ENCODE assay signal across 12 cellular contexts in the genomic region with DNA sequence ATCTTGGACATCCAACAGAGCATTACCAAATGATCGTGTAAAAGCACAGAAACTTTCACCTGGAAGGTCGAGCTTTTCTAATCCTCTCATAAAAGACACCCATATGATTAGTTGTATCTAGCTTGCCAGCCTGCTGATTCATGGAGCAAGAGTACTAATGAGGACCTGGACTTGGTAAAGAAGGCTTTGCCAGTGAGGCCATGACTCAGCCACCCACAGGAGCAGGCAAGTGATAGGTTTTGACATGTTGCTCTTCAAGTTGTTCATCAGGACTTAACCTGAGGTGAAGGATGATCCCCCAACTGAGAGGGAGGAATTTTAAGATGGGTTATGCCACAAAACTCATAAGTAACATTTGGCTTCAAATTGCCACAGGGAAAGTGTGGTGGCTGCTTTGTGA. TPM values are rescaled to one million over a fixed set of nuclear protein-coding genes. Genes with fewer than 3 reads are reported as not detected.
DNase-seq lines count a peak whose midpoint lies in the region; ATAC-seq and TF ChIP-seq lines count a peak whose summit lies in the region.
"Had no signal": no experiment of that assay in that cellular context is flagged by ENCODE, and none has a peak within 500 bp of the region (broad histone marks: within the 10 kb centered on the region; RNA-seq: fewer than 3 reads in every experiment).

No MANE protein-coding gene starts in this region.

- no peak overlapping the region for H2BK12ac ChIP-seq in mesenchymal stem cell (ENCODE audit: low read length in 2 of 2)

- no peak overlapping the region for H4K8ac ChIP-seq in mesenchymal stem cell (ENCODE audit: low read length)

- H3K27ac ChIP-seq in mammary epithelial cell (ENCODE audit: insufficient read depth, low read depth, low read length): peak overlapping the region; percentile 81
- peak overlapping the region; percentile 74 for H3K27ac ChIP-seq in mesenchymal stem cell (ENCODE audit: low read length, poor library complexity, severe bottlenecking)
- no peak overlapping the region for H3K27ac ChIP-seq in upper lobe of right lung

- H3K27me3 Mint-ChIP-seq in activated T-helper 17 cell treated with anti-CD3 and anti-CD28 coated beads, Interleukin-2, amount 50 U/mL, for 72 hours: no peaks in the 10 kb centered on the region
- H3K27me3 Mint-ChIP-seq: activated CD4-positive, alpha-beta memory T cell treated with anti-CD3 and anti-CD28 coated beads, Interleukin-2, amount 10 ng/mL, durations not matched to agents 7 days and 5 days; activated naive CD4-positive, alpha-beta T cell treated with anti-CD3 and anti-CD28 coated beads, Interleukin-2, amount 50 U/mL, for 24 hours had no signal

- H3K36me3 ChIP-seq in MG63 (no peaks in the 10 kb centered on the region), mammary epithelial cell (ENCODE audit: insufficient read depth, low read length) (no peaks in the 10 kb centered on the region), mesenchymal stem cell (ENCODE audit: control insufficient read depth in 1 of 2, insufficient read depth in 2 of 2, low read depth in 1 of 2, low read length in 2 of 2) (no peaks in the 10 kb centered on the region), upper lobe of right lung (no peaks in the 10 kb centered on the region)

- H3K4me1 ChIP-seq in mammary epithelial cell (ENCODE audit: insufficient read depth, low read length) (peaks cover 24% of the 10 kb centered on the region), mesenchymal stem cell (ENCODE audit: control insufficient read depth, insufficient read depth, low read depth, low read length) (peaks cover 1% of the 10 kb centered on the region), upper lobe of right lung (no peaks in the 10 kb centered on the region)

- no peak overlapping the region for H2AK5ac ChIP-seq in mesenchymal stem cell (ENCODE audit: low read length, severe bottlenecking)

- BruUV-seq in mammary epithelial cell (replicated peaks; lab: Mats Ljungman, UMichigan): no TSS peak

- DNase-seq in COLO829 (ENCODE audit: low spot score) (peak; percentile 28), MG63 (peak; percentile 88), mammary epithelial cell (peak; percentile 97), mesenchymal stem cell (peak; percentile 44), upper lobe of right lung (no peak)
- DNase-seq: activated CD4-positive, alpha-beta memory T cell treated with anti-CD3 and anti-CD28 coated beads, Interleukin-2, amount 10 ng/mL, durations not matched to agents 7 days and 5 days; right cardiac atrium had no signal

- H2BK15ac ChIP-seq in mesenchymal stem cell (ENCODE audit: low read depth, poor library complexity, severe bottlenecking): no peak overlapping the region

- no peaks in the 10 kb centered on the region for H3K79me2 ChIP-seq in mammary epithelial cell (ENCODE audit: insufficient read depth, low read length)

- peak overlapping the region; percentile 86 for H3K4me2 ChIP-seq in mammary epithelial cell (ENCODE audit: insufficient read depth, low read depth, low read length)
- no peak overlapping the region for H3K4me2 ChIP-seq in mesenchymal stem cell (ENCODE audit: low read length, poor library complexity, severe bottlenecking)

- no peak overlapping the region for H2BK5ac ChIP-seq in mesenchymal stem cell (ENCODE audit: low read depth, low read length, poor library complexity, severe bottlenecking)

- H3K36me3 Mint-ChIP-seq in activated T-helper 17 cell treated with anti-CD3 and anti-CD28 coated beads, Interleukin-2, amount 50 U/mL, for 72 hours (ENCODE audit: low read depth): no peaks in the 10 kb centered on the region

- no peaks in the 10 kb centered on the region for H4K20me1 ChIP-seq in mammary epithelial cell (ENCODE audit: insufficient read depth, low read length)

- no peak for TF ChIP-seq CTCF in mammary epithelial cell (conservative IDR thresholded peaks at IDR 0.05 in 1 of 2, IDR thresholded peaks at IDR 0.05 in 1 of 2; ENCODE audit: extremely low read depth in 1 of 2, insufficient read depth in 1 of 2, low read depth in 1 of 2, low read length in 2 of 2)
- no peak for TF ChIP-seq CTCF in upper lobe of right lung (IDR thresholded peaks at IDR 0.05)

- H3K4me3 ChIP-seq in MG63: no peak overlapping the region
- peak overlapping the region in 2 of 3 experiments; percentile 28 to 30 for H3K4me3 ChIP-seq in mammary epithelial cell (replicated peaks in 1 of 3; ENCODE audit: insufficient read depth in 1 of 3, low read depth in 2 of 3, low read length in 3 of 3)
- no peak overlapping the region for H3K4me3 ChIP-seq in mesenchymal stem cell (ENCODE audit: insufficient read depth in 1 of 2, low read depth in 1 of 2, low read length in 2 of 2)
- no peak overlapping the region for H3K4me3 ChIP-seq in upper lobe of right lung

- WGBS in mammary epithelial cell (ENCODE audit: low coverage, missing lambda C conversion rate): 0% methylated on average over 2 of the region's 2 CpGs
- 61% methylated on average over 2 of the region's 2 CpGs for WGBS in mesenchymal stem cell

- no peak overlapping the region for H3K27ac Mint-ChIP-seq in activated T-helper 17 cell treated with anti-CD3 and anti-CD28 coated beads, Interleukin-2, amount 50 U/mL, for 72 hours
- H3K27ac Mint-ChIP-seq: activated CD4-positive, alpha-beta memory T cell treated with anti-CD3 and anti-CD28 coated beads, Interleukin-2, amount 10 ng/mL, durations not matched to agents 7 days and 5 days; activated naive CD4-positive, alpha-beta T cell treated with anti-CD3 and anti-CD28 coated beads, Interleukin-2, amount 50 U/mL, for 24 hours had no signal

- in situ Hi-C loops in mammary epithelial cell (cut with MboI; ENCODE audit: low sequenced_read_pairs in 2 of 2): no loop called here

- H3K9me3 ChIP-seq in MG63 (no peaks in the 10 kb centered on the region), mammary epithelial cell (replicated peaks; ENCODE audit: insufficient read depth, low read length) (no peaks in the 10 kb centered on the region), mesenchymal stem cell (ENCODE audit: control insufficient read depth, low read length) (no peaks in the 10 kb centered on the region), upper lobe of right lung (no peaks in the 10 kb centered on the region)

- no peaks in the 10 kb centered on the region for H3K9me3 Mint-ChIP-seq in activated T-helper 17 cell treated with anti-CD3 and anti-CD28 coated beads, Interleukin-2, amount 50 U/mL, for 72 hours
- H3K9me3 Mint-ChIP-seq: activated CD4-positive, alpha-beta memory T cell treated with anti-CD3 and anti-CD28 coated beads, Interleukin-2, amount 10 ng/mL, durations not matched to agents 7 days and 5 days; activated naive CD4-positive, alpha-beta T cell treated with anti-CD3 and anti-CD28 coated beads, Interleukin-2, amount 50 U/mL, for 24 hours had no signal

- no peak overlapping the region for H3K18ac ChIP-seq in mesenchymal stem cell (ENCODE audit: low read depth in 1 of 2, low read length in 2 of 2)

- intact Hi-C loops in mammary epithelial cell (cut with micrococcal nuclease) (loop anchor here (1.0 kb wide), 2 partner anchors 15 to 25 kb away; a partner anchor contains a TSS), upper lobe of right lung (cut with DNase I) (no loop called here)

- no peak overlapping the region for H2BK120ac ChIP-seq in mesenchymal stem cell (ENCODE audit: low read depth, low read length)

- dilution Hi-C loops in mammary epithelial cell (cut with HindIII; ENCODE audit: low sequenced_read_pairs): no loop called here

- no peak overlapping the region for H4K91ac ChIP-seq in mesenchymal stem cell (ENCODE audit: low read length)

- no peak overlapping the region for H3K23ac ChIP-seq in mesenchymal stem cell (ENCODE audit: low read length in 2 of 2)

- H3K79me1 ChIP-seq in mesenchymal stem cell (replicated peaks; ENCODE audit: low read length, poor library complexity, severe bottlenecking): no peaks in the 10 kb centered on the region

- CTCF ChIA-PET in mammary epithelial cell (lab: Charles Lee; ENCODE audit: low non-redundant PET): interaction anchor here (0.6 kb wide), 1 partner anchor 1207 kb away, joined by 5 read pairs; no protein-coding TSS in a partner anchor

- peak overlapping the region; percentile 50 for H3K9ac ChIP-seq in mammary epithelial cell (ENCODE audit: insufficient read depth, low read length)
- no peak overlapping the region for H3K9ac ChIP-seq in mesenchymal stem cell (ENCODE audit: low read length)

- no peaks in the 10 kb centered on the region for H3K27me3 ChIP-seq in MG63
- no peaks in the 10 kb centered on the region for H3K27me3 ChIP-seq in mammary epithelial cell (ENCODE audit: insufficient read depth, low read length)
- H3K27me3 ChIP-seq in mesenchymal stem cell (ENCODE audit: control insufficient read depth in 1 of 2, insufficient read depth in 1 of 2, low read length in 2 of 2): no peaks in the 10 kb centered on the region
- H3K27me3 ChIP-seq in upper lobe of right lung: no peaks in the 10 kb centered on the region

- ATAC-seq in HG02852 (IDR thresholded peaks at IDR 0.05; ENCODE audit: unreplicated experiment): no peak
- no peak for ATAC-seq in activated T-helper 17 cell treated with anti-CD3 and anti-CD28 coated beads, Interleukin-2, amount 50 U/mL, for 72 hours (replicated peaks)
- ATAC-seq in upper lobe of right lung: no peak
- ATAC-seq in GM18502 (IDR thresholded peaks at IDR 0.05; ENCODE audit: poor library complexity, unreplicated experiment): no peak
- ATAC-seq: right cardiac atrium had no signal

- no peak overlapping the region for H3K14ac ChIP-seq in mesenchymal stem cell (ENCODE audit: low read length in 2 of 2)

- H3K4me1 Mint-ChIP-seq in activated T-helper 17 cell treated with anti-CD3 and anti-CD28 coated beads, Interleukin-2, amount 50 U/mL, for 72 hours: no peaks in the 10 kb centered on the region
- H3K4me1 Mint-ChIP-seq: activated CD4-positive, alpha-beta memory T cell treated with anti-CD3 and anti-CD28 coated beads, Interleukin-2, amount 10 ng/mL, durations not matched to agents 7 days and 5 days; activated naive CD4-positive, alpha-beta T cell treated with anti-CD3 and anti-CD28 coated beads, Interleukin-2, amount 50 U/mL, for 24 hours had no signal

- H3K4ac ChIP-seq in mesenchymal stem cell (ENCODE audit: low read depth in 1 of 2, low read length in 2 of 2): no peak overlapping the region

- peak overlapping the region; percentile 37 for H2AFZ ChIP-seq in mammary epithelial cell (ENCODE audit: low read depth, low read length)
- H2AFZ ChIP-seq in mesenchymal stem cell (ENCODE audit: low read depth, low read length): no peak overlapping the region

- no peak overlapping the region for H3K4me3 Mint-ChIP-seq in activated T-helper 17 cell treated with anti-CD3 and anti-CD28 coated beads, Interleukin-2, amount 50 U/mL, for 72 hours
- H3K4me3 Mint-ChIP-seq: activated CD4-positive, alpha-beta memory T cell treated with anti-CD3 and anti-CD28 coated beads, Interleukin-2, amount 10 ng/mL, durations not matched to agents 7 days and 5 days; activated naive CD4-positive, alpha-beta T cell treated with anti-CD3 and anti-CD28 coated beads, Interleukin-2, amount 50 U/mL, for 24 hours had no signal

RNA-seq across cellular contexts. Expression of a gene that starts 24.7 kb away (rescaled TPM):
- not detected in 2 replicates for total RNA-seq in MG63 (2014; rRNA removed; shearing (Covaris generic); ENCODE audit: low replicate concordance)
- total RNA-seq in mammary epithelial cell (100 to 1,000 TPM; 159 to 283 TPM), upper lobe of right lung (2.8 TPM)
- 83.9 TPM for polyA plus RNA-seq in mammary epithelial cell
- 13.9 TPM for polyA minus RNA-seq in mammary epithelial cell
- polyA plus RNA-seq in mesenchymal stem cell (2013, experiment 1 of 2): not detected
- not detected for polyA plus RNA-seq in mesenchymal stem cell (2013, experiment 2 of 2)
- not detected for total RNA-seq in activated T-helper 17 cell treated with anti-CD3 and anti-CD28 coated beads, Interleukin-2, amount 50 U/mL, for 72 hours
- total RNA-seq: T-helper 1 cell treated with Interleukin-12 subunit alpha and Interleukin-12 subunit beta and Interleukin-4 antibody, amounts not matched to agents 30 ng/mL and 1 ng/mL, for 36 hours had no signal
- polyA plus RNA-seq: right cardiac atrium had no signal

Comparison
In these comparisons a context has a peak if more than half of its experiments do, and no peak if none do; other contexts are left out.
1. H3K4me3 ChIP-seq: peak in mammary epithelial cell (2 of 3); none in MG63 (single experiment), mesenchymal stem cell (0 of 2) and upper lobe of right lung (single experiment).
2. RNA of a gene that starts 24.7 kb away (total RNA-seq): 159 to 283 TPM in mammary epithelial cell; 2.8 TPM in upper lobe of right lung (single experiment), not detected in activated T-helper 17 cell treated with anti-CD3 and anti-CD28 coated beads, Interleukin-2, amount 50 U/mL, for 72 hours and not detected in MG63; every median in the first group is over 10 times any median in the second.